In the genomic region with DNA sequence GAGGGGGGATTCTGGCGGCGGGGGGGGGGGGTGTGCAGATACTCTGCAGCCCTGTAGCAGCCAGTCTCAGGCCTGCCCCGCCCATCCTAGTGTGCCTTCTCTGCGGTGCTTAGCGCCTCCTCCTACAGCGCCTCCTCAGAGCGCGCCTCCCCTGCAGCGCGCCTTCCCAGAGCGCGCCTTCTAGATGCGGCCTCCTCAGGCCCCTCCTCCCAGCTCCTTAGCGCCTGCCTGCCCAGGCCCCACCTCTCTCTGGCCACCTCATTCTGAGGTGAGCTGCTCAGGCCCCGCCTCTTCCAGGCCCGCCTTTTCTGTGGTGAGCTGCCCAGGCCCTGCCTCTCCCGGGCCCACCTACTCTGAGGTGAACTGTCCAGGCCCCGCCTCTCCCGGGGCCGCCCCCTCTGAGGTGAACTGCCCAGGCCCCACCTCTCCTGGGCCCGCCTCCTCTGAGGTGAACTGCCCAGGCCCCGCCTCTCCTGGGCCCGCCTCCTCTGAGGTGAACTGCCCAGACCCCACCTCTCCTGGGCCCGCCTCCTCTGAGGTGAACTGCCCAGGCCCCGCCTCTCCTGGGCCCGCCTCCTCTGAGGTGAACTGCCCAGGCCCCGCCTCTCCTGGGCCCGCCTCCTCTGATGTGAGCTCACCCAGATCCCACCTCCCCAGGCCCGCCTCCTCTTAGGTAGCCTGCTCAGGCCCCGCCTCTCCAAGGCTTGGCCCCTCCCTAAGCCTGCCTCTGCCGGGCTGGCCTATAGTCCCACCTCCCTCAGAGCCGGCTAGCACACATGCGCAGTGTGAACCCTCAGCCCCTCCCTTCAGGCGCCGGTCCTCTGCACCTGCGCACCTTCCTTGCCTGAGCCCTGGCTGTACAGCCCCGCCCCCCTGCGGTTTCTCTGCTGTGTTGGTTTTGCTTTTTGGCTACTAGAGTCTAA, we compare ENCODE assay signal across 8 cellular contexts. TPM values are rescaled to one million over a fixed set of nuclear protein-coding genes. Genes with fewer than 3 reads are reported as not detected.
DNase-seq lines count a peak whose midpoint lies in the region; ATAC-seq, FAIRE-seq and TF ChIP-seq lines count a peak whose summit lies in the region.

No MANE protein-coding gene starts in this region.

- H3K4me1 Mint-ChIP-seq in activated naive CD4-positive, alpha-beta T cell treated with anti-CD3 and anti-CD28 coated beads, Interleukin-2, amount 50 U/mL, for 24 hours = peaks cover 21% of the 10 kb centered on the region

- FAIRE-seq in pancreas (lab: Jason Lieb, UNC) = peak; percentile 39

- H3K27me3 ChIP-seq in SK-N-SH (ENCODE audit: insufficient read depth) (no peaks in the 10 kb centered on the region), pancreas (peaks cover 0 to 23% (median 3%) of the 10 kb centered on the region in 4 donors), thyroid gland (no peaks in the 10 kb centered on the region)

- no peaks in the 10 kb centered on the region for H3K36me3 ChIP-seq in SK-N-SH (replicated peaks in 1 of 2; ENCODE audit: control insufficient read depth in 1 of 2, insufficient read depth in 2 of 2, low read length in 1 of 2)
- H3K36me3 ChIP-seq in pancreas = no peaks in the 10 kb centered on the region
- no peaks in the 10 kb centered on the region for H3K36me3 ChIP-seq in thyroid gland

- peaks cover 10 to 15% of the 10 kb centered on the region in 2 experiments; a peak in 3 of 4 replicates for H3K4me1 ChIP-seq in SK-N-SH (ENCODE audit: control insufficient read depth in 1 of 2, insufficient read depth in 2 of 2, low read depth in 1 of 2, low read length in 1 of 2)
- H3K4me1 ChIP-seq in pancreas = peaks cover 0 to 7% (median 0%) of the 10 kb centered on the region in 3 donors
- peaks cover 0 to 9% of the 10 kb centered on the region in 2 donors for H3K4me1 ChIP-seq in thyroid gland

- no peak for TF ChIP-seq EP300 in SK-N-SH (IDR thresholded peaks at IDR 0.05; ENCODE audit: borderline replicate concordance in 1 of 2, low read depth in 1 of 2, low read length in 1 of 2)

- no peaks in the 10 kb centered on the region for H3K9me3 ChIP-seq in SK-N-SH
- no peaks in the 10 kb centered on the region for H3K9me3 ChIP-seq in pancreas
- no peaks in the 10 kb centered on the region for H3K9me3 ChIP-seq in thyroid gland

- 73% methylated on average over 38 of the region's 38 CpGs for WGBS in SK-N-SH (ENCODE audit: low lambda C conversion rate)
- 44 to 56% methylated on average over 33 to 37 of the region's 38 CpGs for WGBS in pancreas, 2 donors
- WGBS in thyroid gland, 2 donors = 55 to 69% methylated on average over 21 to 35 of the region's 38 CpGs

- TF ChIP-seq CTCF in SK-N-SH (IDR thresholded peaks at IDR 0.05) (no peak), pancreas (IDR thresholded peaks at IDR 0.05) (no peak), thyroid gland (IDR thresholded peaks at IDR 0.05) (no peak)

- H3K9me3 Mint-ChIP-seq in activated naive CD4-positive, alpha-beta T cell treated with anti-CD3 and anti-CD28 coated beads, Interleukin-2, amount 50 U/mL, for 24 hours = no peaks in the 10 kb centered on the region

- H3K36me3 Mint-ChIP-seq in activated naive CD4-positive, alpha-beta T cell treated with anti-CD3 and anti-CD28 coated beads, Interleukin-2, amount 50 U/mL, for 24 hours = no peaks in the 10 kb centered on the region

- no peak overlapping the region for H3K9ac ChIP-seq in SK-N-SH

- POLR2A ChIA-PET in SK-N-SH (lab: Yijun Ruan, JAX) = no interaction called here

- no peaks in the 10 kb centered on the region for H3K9me2 ChIP-seq in SK-N-SH

- peaks cover 15% of the 10 kb centered on the region for H3K27me3 Mint-ChIP-seq in activated naive CD4-positive, alpha-beta T cell treated with anti-CD3 and anti-CD28 coated beads, Interleukin-2, amount 50 U/mL, for 24 hours

- H3K4me2 ChIP-seq in SK-N-SH = no peak overlapping the region

- peak in 1 of 2 donors; percentile 77 for TF ChIP-seq POLR2A in thyroid gland (IDR thresholded peaks at IDR 0.05)

- intact Hi-C loops in pancreas (cut with DNase I) (no loop called here), thyroid gland (cut with DNase I) (no loop called here)

- H3F3A ChIP-seq in SK-N-SH (replicated peaks; ENCODE audit: insufficient read depth) = peaks cover 15% of the 10 kb centered on the region

- peak overlapping the region; percentile 88 for H3K4me3 Mint-ChIP-seq in activated naive CD4-positive, alpha-beta T cell treated with anti-CD3 and anti-CD28 coated beads, Interleukin-2, amount 50 U/mL, for 24 hours

- no peak overlapping the region for H2AFZ ChIP-seq in SK-N-SH (ENCODE audit: low read depth)

- CTCF ChIA-PET in SK-N-SH (lab: Yijun Ruan, JAX) = interaction anchor here (1.0 to 4.5 kb wide), 2 partner anchors 210 to 304 kb away, joined by 4 to 64 read pairs; no protein-coding TSS in a partner anchor

- H3K4me3 ChIP-seq in SK-N-SH (ENCODE audit: low read depth in 2 of 2, low read length in 1 of 2) = peak overlapping the region in 1 of 2 experiments; percentile 94; a peak in 2 of 4 replicates
- H3K4me3 ChIP-seq in pancreas = peak overlapping the region in 3 of 4 donors; percentile 7 to 52 (median 40)
- H3K4me3 ChIP-seq in thyroid gland (replicated peaks in 1 of 3) = peak overlapping the region in 1 of 3 donors; percentile 44

- DNase-seq in GM04503 (ENCODE audit: low read depth) (peak; percentile 43), NCI-H1092 (lab: John Stamatoyannopoulos, UW) (peak; percentile 85), SK-N-SH (peak; percentile 87), glomerular visceral epithelial cell (ENCODE audit: extremely low spot score) (peak; percentile 98), pancreas (peak; percentile 92 to 99 (median 96)), thyroid gland (peak; percentile 96)

- no peak overlapping the region for H3K27ac Mint-ChIP-seq in activated naive CD4-positive, alpha-beta T cell treated with anti-CD3 and anti-CD28 coated beads, Interleukin-2, amount 50 U/mL, for 24 hours

- H4K20me1 ChIP-seq in SK-N-SH (ENCODE audit: insufficient read depth) = 0 out of 2 replicates have a peak, but pooled peaks cover under 1% of the 10 kb centered on the region

- peak; percentile 78 for ATAC-seq in HG02623 (IDR thresholded peaks at IDR 0.05; ENCODE audit: unreplicated experiment)
- ATAC-seq in pancreas = peak; percentile 84 to 88 (median 86)

- TF ChIP-seq RAD21 in SK-N-SH (IDR thresholded peaks at IDR 0.05; ENCODE audit: low read length) = peak; percentile 10; the same call in 1 of the 2 replicates

- peak overlapping the region in 1 of 2 experiments; percentile 12; a peak in 1 of 4 replicates for H3K27ac ChIP-seq in SK-N-SH (ENCODE audit: low read depth in 2 of 2, low read length in 1 of 2)
- H3K27ac ChIP-seq in pancreas = peak overlapping the region in 1 of 4 donors; percentile 37
- peak overlapping the region in 1 of 3 donors; percentile 20 for H3K27ac ChIP-seq in thyroid gland

- peaks cover 27% of the 10 kb centered on the region for H3K79me2 ChIP-seq in SK-N-SH (ENCODE audit: insufficient read depth)

TF ChIP-seq in SK-N-SH, 30 proteins besides CTCF, POLR2A, EP300 and RAD21:
- TF ChIP-seq FOSL2 (IDR thresholded peaks at IDR 0.05; ENCODE audit: borderline replicate concordance, low read depth) (no peak), NRF1 (IDR thresholded peaks at IDR 0.05; ENCODE audit: low read depth, low read length) (peak; percentile 87)

RNA-seq across cellular contexts. Expression of gene SGCE, which starts 2.1 kb away (rescaled TPM):
- polyA plus RNA-seq in SK-N-SH (2012; rRNA removed) (69.5 and 91.3 TPM in 2 replicates), pancreas (10 to 100 TPM in 1 of 2 donors, 1 to 10 TPM in 1; 9.8 to 38.5 TPM)
- polyA plus RNA-seq in SK-N-SH (2012; cell fraction: cytosol; rRNA removed) = 93.6 and 102 TPM in 2 replicates
- polyA plus RNA-seq in SK-N-SH (2012; cell fraction: nucleus; rRNA removed) = 41.8 and 69.7 TPM in 2 replicates
- total RNA-seq in pancreas (10 to 100 TPM; 13.0 to 24.6 (median 15.8) TPM), thyroid gland (100 to 1,000 TPM in 1 of 4 donors, 10 to 100 TPM in 3; 72.3 to 108 (median 85.8) TPM)

Comparison
In these comparisons a context has a peak if more than half of its experiments do, and no peak if none do; other contexts are left out.
1. DNase-seq: peak in every context shown above with its lines; median percentile 98 in glomerular visceral epithelial cell; 96 in pancreas; 96 in thyroid gland; 87 in SK-N-SH; 85 in NCI-H1092; 43 in GM04503.